Comparison of ENCODE assay signal across 8 cellular contexts in genomic region chrX:119880552-119881437, GRCh38. TPM values are rescaled to one million over a fixed set of nuclear protein-coding genes. Genes with fewer than 3 reads are reported as not detected.
DNase-seq lines count a peak whose midpoint lies in the region; ATAC-seq and TF ChIP-seq lines count a peak whose summit lies in the region.

No MANE protein-coding gene starts in this region.

- TF ChIP-seq POLR2A in spleen (IDR thresholded peaks at IDR 0.05), result no peak

- H3K4me3 ChIP-seq in PC-9 (no peak overlapping the region), spleen (no peak overlapping the region)

- H2AFZ ChIP-seq in PC-9, result no peak overlapping the region

- H3K4me3 Mint-ChIP-seq in activated naive CD8-positive, alpha-beta T cell treated with anti-CD3 and anti-CD28 coated beads for 36 hours, result no peak overlapping the region

- H3K27ac Mint-ChIP-seq in activated naive CD8-positive, alpha-beta T cell treated with anti-CD3 and anti-CD28 coated beads for 36 hours, result peak overlapping the region; percentile 19

- H3K36me3 Mint-ChIP-seq in activated naive CD8-positive, alpha-beta T cell treated with anti-CD3 and anti-CD28 coated beads for 36 hours, result peaks cover 7% of the 10 kb centered on the region

- H3K9me2 ChIP-seq in PC-9 (ENCODE audit: insufficient read depth), result no peaks in the 10 kb centered on the region

- no peaks in the 10 kb centered on the region for H3K9me3 ChIP-seq in PC-9 (ENCODE audit: insufficient read depth, low read depth)
- no peaks in the 10 kb centered on the region for H3K9me3 ChIP-seq in spleen

- no peaks in the 10 kb centered on the region for H3K9me3 Mint-ChIP-seq in activated naive CD8-positive, alpha-beta T cell treated with anti-CD3 and anti-CD28 coated beads for 36 hours

- DNase-seq in DMS53 treated with DMSO at 0.1 percent for 48 hours (lab: John Stamatoyannopoulos, UW; ENCODE audit: unreplicated experiment), result peak; percentile 47
- peak; percentile 37 to 67 for DNase-seq in PC-9
- DNase-seq in activated naive CD8-positive, alpha-beta T cell treated with anti-CD3 and anti-CD28 coated beads for 36 hours, result peak; percentile 13
- DNase-seq in left ventricle myocardium superior, result no peak
- no peak for DNase-seq in spleen
- no peak for DNase-seq in posterior vena cava (ENCODE audit: low spot score)

- POLR2A ChIA-PET in PC-9 (lab: Charles Lee; ENCODE audit: unreplicated experiment), result interaction anchor here (0.6 kb wide), 1 partner anchor 313 kb away, joined by 3 read pairs; no protein-coding TSS in a partner anchor

- no peaks in the 10 kb centered on the region for H4K20me1 ChIP-seq in PC-9 (ENCODE audit: insufficient read depth)

- H3K27me3 ChIP-seq in PC-9 (ENCODE audit: insufficient read depth, low read depth) (no peaks in the 10 kb centered on the region), spleen (replicated peaks in 1 of 7) (no peaks in the 10 kb centered on the region)

- CTCF ChIA-PET in PC-9 (lab: Charles Lee), result interaction anchor here (0.6 to 0.7 kb wide), 2 partner anchors 153 to 361 kb away, joined by 3 read pairs; no protein-coding TSS in a partner anchor

- H3K4me2 ChIP-seq in PC-9, result no peak overlapping the region

- H3K4me1 Mint-ChIP-seq in activated naive CD8-positive, alpha-beta T cell treated with anti-CD3 and anti-CD28 coated beads for 36 hours, result peaks cover 12% of the 10 kb centered on the region

- H3K4me1 ChIP-seq in PC-9 (replicated peaks; ENCODE audit: insufficient read depth), result no peaks in the 10 kb centered on the region
- peaks cover 0 to 9% (median 7%) of the 10 kb centered on the region in 6 donors for H3K4me1 ChIP-seq in spleen

- no TSS peak for BruUV-seq in PC-9 (replicated peaks; lab: Mats Ljungman, UMichigan)

- H3K36me3 ChIP-seq in PC-9 (ENCODE audit: low read depth), result peaks cover 8% of the 10 kb centered on the region
- H3K36me3 ChIP-seq in spleen, result peaks cover 0 to 27% (median 9%) of the 10 kb centered on the region in 6 donors

- no peaks in the 10 kb centered on the region for H3K27me3 Mint-ChIP-seq in activated naive CD8-positive, alpha-beta T cell treated with anti-CD3 and anti-CD28 coated beads for 36 hours

- no peaks in the 10 kb centered on the region for H3K79me2 ChIP-seq in PC-9 (ENCODE audit: low read depth)

- WGBS in spleen, 5 donors, result 58 to 81% (median 69%) methylated on average over 10 to 11 of the region's 11 CpGs

- ATAC-seq in GM19324 (IDR thresholded peaks at IDR 0.05; ENCODE audit: low FRiP score, unreplicated experiment) (peak; percentile 80), HG03460 (IDR thresholded peaks at IDR 0.05; ENCODE audit: unreplicated experiment) (peak; percentile 90), left ventricle myocardium superior (peak; percentile 78)

- H3K27ac ChIP-seq in PC-9 (no peak overlapping the region), spleen (no peak overlapping the region)

- intact Hi-C loops in PC-9 (cut with micrococcal nuclease; ENCODE audit: unreplicated experiment) (loop anchor here (10.0 kb wide), 1 partner anchor 186 kb away; the partner anchor contains the start of gene SEPTIN6), left ventricle myocardium superior (cut with micrococcal nuclease) (no loop called here), spleen (cut with DNase I; ENCODE audit: low total_unique reads) (no loop called here), posterior vena cava (cut with DNase I) (no loop called here)

- H3F3A ChIP-seq in PC-9 (ENCODE audit: insufficient read depth, low read depth), result peaks cover 42% of the 10 kb centered on the region

- TF ChIP-seq CTCF in PC-9 (conservative IDR thresholded peaks at IDR 0.05) (peak; percentile 67), spleen (IDR thresholded peaks at IDR 0.05 in 8 of 11, conservative IDR thresholded peaks at IDR 0.05 in 3 of 11) (peak in 9 of 11 experiments; percentile 34 to 61 (median 55))

RNA-seq across cellular contexts. Expression of gene NDUFA1, which starts 9.2 kb away (rescaled TPM):
- 181 and 189 TPM in 2 replicates for total RNA-seq in PC-9 (2021)
- total RNA-seq in activated naive CD8-positive, alpha-beta T cell treated with anti-CD3 and anti-CD28 coated beads for 36 hours, result 10 to 100 TPM; 93.8 to 95.1 TPM
- total RNA-seq in left ventricle myocardium superior, result 631 TPM
- 10 to 100 TPM; 35.3 to 82.1 (median 72.5) TPM for total RNA-seq in spleen
- 100 to 1,000 TPM; 108 to 142 (median 125) TPM for polyA plus RNA-seq in spleen
- total RNA-seq in posterior vena cava, result 10 to 100 TPM; 65.9 to 74.7 TPM

RNA-seq across cellular contexts. Expression of gene RNF113A, which starts 9.3 kb away (rescaled TPM):
- total RNA-seq in PC-9 (2021) (23.2 and 24.2 TPM in 2 replicates), left ventricle myocardium superior (10.2 TPM), spleen (10 to 100 TPM; 15.2 to 27.5 (median 19.4) TPM), posterior vena cava (10 to 100 TPM in 1 of 2 donors, 1 to 10 TPM in 1; 8.2 to 10.2 TPM)
- total RNA-seq in activated naive CD8-positive, alpha-beta T cell treated with anti-CD3 and anti-CD28 coated beads for 36 hours, result 10 to 100 TPM; 28.2 to 28.4 TPM
- polyA plus RNA-seq in spleen, result 10 to 100 TPM; 30.8 to 41.9 (median 38.0) TPM

RNA-seq across cellular contexts. Expression of gene AKAP14, which starts 14.9 kb away (rescaled TPM):
- total RNA-seq in PC-9 (2021) (2.7 TPM in 1 of 2 replicates, not detected in the other), left ventricle myocardium superior (not detected), spleen (not detected), posterior vena cava (not detected)
- not detected for total RNA-seq in activated naive CD8-positive, alpha-beta T cell treated with anti-CD3 and anti-CD28 coated beads for 36 hours
- polyA plus RNA-seq in spleen, result not detected

RNA-seq across cellular contexts. Expression of gene UPF3B, which starts 28.0 kb away (rescaled TPM):
- total RNA-seq in PC-9 (2021), result 19.8 and 24.3 TPM in 2 replicates
- 10 to 100 TPM; 21.0 to 21.2 TPM for total RNA-seq in activated naive CD8-positive, alpha-beta T cell treated with anti-CD3 and anti-CD28 coated beads for 36 hours
- total RNA-seq in left ventricle myocardium superior, result 3.7 TPM
- total RNA-seq in spleen, result 10 to 100 TPM in 2 of 7 donors, 1 to 10 TPM in 5; 5.4 to 11.1 (median 9.0) TPM
- polyA plus RNA-seq in spleen, result 10 to 100 TPM; 10.0 to 11.4 (median 11.0) TPM
- 1 to 10 TPM; 5.4 to 6.8 TPM for total RNA-seq in posterior vena cava

Comparison
In these comparisons a context has a peak if more than half of its experiments do, and no peak if none do; other contexts are left out.
1. DNase-seq: peak in DMS53 treated with DMSO at 0.1 percent for 48 hours (single experiment), PC-9 (2 of 2) and activated naive CD8-positive, alpha-beta T cell treated with anti-CD3 and anti-CD28 coated beads for 36 hours (single experiment); none in left ventricle myocardium superior (single experiment), spleen (single experiment) and posterior vena cava (single experiment).
2. Peak in every context shown above with its lines, with median percentiles within 50 percentile points of each other: ATAC-seq.